Comparison of ENCODE assay signal across 1 cellular context in the genomic region with DNA sequence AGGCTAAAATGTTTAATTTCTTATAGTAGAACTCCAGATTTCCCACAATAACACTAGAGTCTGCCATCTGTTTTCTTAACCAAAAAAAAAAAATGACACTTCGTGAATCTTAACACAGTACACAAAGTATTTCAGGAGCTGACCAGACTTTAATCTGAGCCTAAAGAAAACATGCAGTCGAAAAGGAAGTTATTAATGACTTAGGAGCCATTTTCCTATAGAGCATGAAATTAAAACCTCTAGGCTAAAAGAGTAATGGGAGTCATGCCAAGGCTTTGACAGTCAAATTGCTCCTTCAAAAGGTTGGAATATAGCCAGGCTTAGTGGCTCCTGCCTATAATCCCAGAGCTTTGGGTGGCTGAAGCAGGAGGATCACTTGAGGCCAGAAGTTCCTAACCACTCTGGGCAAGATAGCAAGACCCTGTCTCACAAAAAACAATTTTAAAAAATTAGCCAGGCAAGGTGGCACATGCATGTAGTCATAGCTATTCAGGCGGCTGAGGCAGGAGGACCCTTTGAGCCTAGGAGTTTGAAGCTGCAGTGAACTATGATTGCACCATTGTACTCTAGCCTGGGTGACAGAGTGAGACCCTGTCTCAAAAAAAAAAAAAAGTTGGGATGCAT.
TF ChIP-seq lines count a peak whose summit lies in the region.

No MANE protein-coding gene starts in this region.

TF ChIP-seq in HEK293, 187 proteins besides CTCF, POLR2A, EP300 and RAD21 (continued from another document):
- TF ChIP-seq, protein P1, sequence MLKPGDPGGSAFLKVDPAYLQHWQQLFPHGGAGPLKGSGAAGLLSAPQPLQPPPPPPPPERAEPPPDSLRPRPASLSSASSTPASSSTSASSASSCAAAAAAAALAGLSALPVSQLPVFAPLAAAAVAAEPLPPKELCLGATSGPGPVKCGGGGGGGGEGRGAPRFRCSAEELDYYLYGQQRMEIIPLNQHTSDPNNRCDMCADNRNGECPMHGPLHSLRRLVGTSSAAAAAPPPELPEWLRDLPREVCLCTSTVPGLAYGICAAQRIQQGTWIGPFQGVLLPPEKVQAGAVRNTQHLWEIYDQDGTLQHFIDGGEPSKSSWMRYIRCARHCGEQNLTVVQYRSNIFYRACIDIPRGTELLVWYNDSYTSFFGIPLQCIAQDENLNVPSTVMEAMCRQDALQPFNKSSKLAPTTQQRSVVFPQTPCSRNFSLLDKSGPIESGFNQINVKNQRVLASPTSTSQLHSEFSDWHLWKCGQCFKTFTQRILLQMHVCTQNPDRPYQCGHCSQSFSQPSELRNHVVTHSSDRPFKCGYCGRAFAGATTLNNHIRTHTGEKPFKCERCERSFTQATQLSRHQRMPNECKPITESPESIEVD (tag by site-specific recombination; IDR thresholded peaks at IDR 0.05), result peak; percentile 100
- TF ChIP-seq ZNF211 (tag by site-specific recombination; IDR thresholded peaks at IDR 0.05; ENCODE audit: low read depth) (no peak), ZNF18 (tag by site-specific recombination; IDR thresholded peaks at IDR 0.05) (peak; percentile 30; the same call in 1 of the 2 replicates), SETDB1 (IDR thresholded peaks at IDR 0.05; ENCODE audit: insufficient read length, low read length) (no peak), ZNF747 (tag by site-specific recombination; IDR thresholded peaks at IDR 0.05) (no peak), ZNF510 (tag by site-specific recombination; IDR thresholded peaks at IDR 0.05; ENCODE audit: insufficient replicate concordance) (no peak), ZBTB26 (tag by site-specific recombination; optimal IDR thresholded peaks at IDR 0.05) (no peak), ZNF48 (tag by site-specific recombination; IDR thresholded peaks at IDR 0.05) (no peak), ZNF239 (tag by site-specific recombination; IDR thresholded peaks at IDR 0.05) (no peak), ZSCAN4 (tag by site-specific recombination; IDR thresholded peaks at IDR 0.05) (no peak), ZNF10 (tag by site-specific recombination; IDR thresholded peaks at IDR 0.05) (no peak), TCF7L2 (IDR thresholded peaks at IDR 0.05; ENCODE audit: borderline replicate concordance, low read depth, low read length) (peak; percentile 81; the same call in 1 of the 2 replicates), ZNF121 (tag by site-specific recombination; IDR thresholded peaks at IDR 0.05) (peak; percentile 100), ZNF184 (tag by site-specific recombination; IDR thresholded peaks at IDR 0.05) (0 out of 2 replicates have a peak, but pooled peaks have one; percentile 23), ZNF426 (tag by site-specific recombination; IDR thresholded peaks at IDR 0.05) (no peak), GLI2 (tag by site-specific recombination; IDR thresholded peaks at IDR 0.05; ENCODE audit: borderline replicate concordance, low read depth) (0 out of 2 replicates have a peak, but pooled peaks have one; percentile 24), ZNF335 (tag by site-specific recombination; conservative IDR thresholded peaks at IDR 0.05) (0 out of 2 replicates have a peak, but pooled peaks have one; percentile 31), ZNF26 (tag by site-specific recombination; IDR thresholded peaks at IDR 0.05) (no peak), REST (tag by site-specific recombination; IDR thresholded peaks at IDR 0.05) (no peak), ZIC2 (tag by site-specific recombination; IDR thresholded peaks at IDR 0.05) (peak; percentile 14; the same call in 1 of the 2 replicates), ZNF311 (tag by site-specific recombination; IDR thresholded peaks at IDR 0.05; ENCODE audit: borderline replicate concordance) (no peak), OVOL3 (tag by site-specific recombination; IDR thresholded peaks at IDR 0.05) (peak; percentile 84), ZNF561 (tag by site-specific recombination; IDR thresholded peaks at IDR 0.05; ENCODE audit: borderline replicate concordance) (peak; percentile 87), ZNF610 (tag by site-specific recombination; IDR thresholded peaks at IDR 0.05; ENCODE audit: borderline replicate concordance) (peak; percentile 15; the same call in 1 of the 2 replicates), ZNF423 (tag by site-specific recombination; IDR thresholded peaks at IDR 0.05) (no peak), BCL11B (tag by site-specific recombination; IDR thresholded peaks at IDR 0.05; ENCODE audit: low read depth) (peak; percentile 71)
- TF ChIP-seq, protein P2, sequence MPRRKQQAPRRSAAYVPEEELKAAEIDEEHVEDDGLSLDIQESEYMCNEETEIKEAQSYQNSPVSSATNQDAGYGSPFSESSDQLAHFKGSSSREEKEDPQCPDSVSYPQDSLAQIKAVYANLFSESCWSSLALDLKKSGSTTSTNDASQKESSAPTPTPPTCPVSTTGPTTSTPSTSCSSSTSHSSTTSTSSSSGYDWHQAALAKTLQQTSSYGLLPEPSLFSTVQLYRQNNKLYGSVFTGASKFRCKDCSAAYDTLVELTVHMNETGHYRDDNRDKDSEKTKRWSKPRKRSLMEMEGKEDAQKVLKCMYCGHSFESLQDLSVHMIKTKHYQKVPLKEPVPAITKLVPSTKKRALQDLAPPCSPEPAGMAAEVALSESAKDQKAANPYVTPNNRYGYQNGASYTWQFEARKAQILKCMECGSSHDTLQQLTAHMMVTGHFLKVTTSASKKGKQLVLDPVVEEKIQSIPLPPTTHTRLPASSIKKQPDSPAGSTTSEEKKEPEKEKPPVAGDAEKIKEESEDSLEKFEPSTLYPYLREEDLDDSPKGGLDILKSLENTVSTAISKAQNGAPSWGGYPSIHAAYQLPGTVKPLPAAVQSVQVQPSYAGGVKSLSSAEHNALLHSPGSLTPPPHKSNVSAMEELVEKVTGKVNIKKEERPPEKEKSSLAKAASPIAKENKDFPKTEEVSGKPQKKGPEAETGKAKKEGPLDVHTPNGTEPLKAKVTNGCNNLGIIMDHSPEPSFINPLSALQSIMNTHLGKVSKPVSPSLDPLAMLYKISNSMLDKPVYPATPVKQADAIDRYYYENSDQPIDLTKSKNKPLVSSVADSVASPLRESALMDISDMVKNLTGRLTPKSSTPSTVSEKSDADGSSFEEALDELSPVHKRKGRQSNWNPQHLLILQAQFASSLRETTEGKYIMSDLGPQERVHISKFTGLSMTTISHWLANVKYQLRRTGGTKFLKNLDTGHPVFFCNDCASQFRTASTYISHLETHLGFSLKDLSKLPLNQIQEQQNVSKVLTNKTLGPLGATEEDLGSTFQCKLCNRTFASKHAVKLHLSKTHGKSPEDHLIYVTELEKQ (tag by site-specific recombination; IDR thresholded peaks at IDR 0.05; ENCODE audit: borderline replicate concordance), result peak; percentile 91; the same call in 1 of the 2 replicates
- TF ChIP-seq, protein P3, sequence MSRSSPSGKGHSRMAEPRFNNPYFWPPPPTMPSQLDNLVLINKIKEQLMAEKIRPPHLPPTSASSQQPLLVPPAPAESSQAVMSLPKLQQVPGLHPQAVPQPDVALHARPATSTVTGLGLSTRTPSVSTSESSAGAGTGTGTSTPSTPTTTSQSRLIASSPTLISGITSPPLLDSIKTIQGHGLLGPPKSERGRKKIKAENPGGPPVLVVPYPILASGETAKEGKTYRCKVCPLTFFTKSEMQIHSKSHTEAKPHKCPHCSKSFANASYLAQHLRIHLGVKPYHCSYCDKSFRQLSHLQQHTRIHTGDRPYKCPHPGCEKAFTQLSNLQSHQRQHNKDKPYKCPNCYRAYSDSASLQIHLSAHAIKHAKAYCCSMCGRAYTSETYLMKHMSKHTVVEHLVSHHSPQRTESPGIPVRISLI (tag by site-specific recombination; IDR thresholded peaks at IDR 0.05), result peak; percentile 77; the same call in 1 of the 2 replicates
